ENCODE assay signal across 18 cellular contexts in the genomic region with DNA sequence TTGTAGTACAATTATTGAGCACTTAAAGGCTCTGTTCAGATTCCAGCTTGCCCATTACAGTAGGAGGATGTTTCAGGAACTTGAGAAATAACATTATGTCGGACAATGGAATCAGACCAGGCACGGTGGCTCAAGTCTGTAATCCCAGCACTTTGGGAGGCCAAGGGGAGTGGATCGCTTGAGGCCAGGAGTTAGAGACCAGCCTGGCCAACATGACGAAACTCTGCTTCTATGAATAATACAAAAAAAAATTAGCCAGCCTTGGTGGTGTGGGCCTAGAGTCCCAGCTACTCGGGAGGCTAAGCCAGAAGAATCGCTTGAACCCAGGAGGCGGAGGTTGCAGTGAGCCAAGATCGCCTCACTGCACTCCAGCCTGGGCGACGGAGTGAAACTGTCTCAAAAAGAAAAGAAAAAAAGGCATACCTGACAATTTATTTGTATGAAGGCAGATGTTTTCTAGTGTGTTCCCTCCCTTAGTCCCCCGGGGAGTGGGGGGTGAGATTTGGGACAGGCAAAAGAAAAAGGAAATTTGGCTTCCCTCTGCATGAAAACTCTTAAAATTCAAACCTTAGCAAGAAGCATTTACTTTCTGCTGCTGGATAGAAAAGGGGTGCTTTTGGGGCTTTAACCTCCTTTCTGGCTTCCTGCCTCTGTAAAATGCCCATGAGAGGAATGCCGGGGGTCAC. TPM values are rescaled to one million over a fixed set of nuclear protein-coding genes. Genes with fewer than 3 reads are reported as not detected.
A peak's percentile ranks its signal among the peaks of the same experiment; 100 is the strongest.
DNase-seq lines count a peak whose midpoint lies in the region; ATAC-seq, FAIRE-seq and TF ChIP-seq lines count a peak whose summit lies in the region.
"Had no signal": no experiment of that assay in that cellular context is flagged by ENCODE, and none has a peak within 500 bp of the region (broad histone marks: within the 10 kb centered on the region; RNA-seq: fewer than 3 reads in every experiment).

No MANE protein-coding gene starts in this region.

- H3K4me3 Mint-ChIP-seq in glutamatergic neuron (ENCODE audit: unreplicated experiment) (peak overlapping the region; percentile 42), neural progenitor cell (no peak overlapping the region), HFFc6 (no peak overlapping the region; the same call in 1 of the 2 replicates)
- H3K4me3 Mint-ChIP-seq: CD4-positive, alpha-beta T cell had no signal

- H3K27me3 Mint-ChIP-seq in glutamatergic neuron (ENCODE audit: unreplicated experiment) = peaks cover 10% of the 10 kb centered on the region
- H3K27me3 Mint-ChIP-seq in neural progenitor cell (ENCODE audit: insufficient read depth, low read depth) = peaks cover 36% of the 10 kb centered on the region
- peaks cover 10% of the 10 kb centered on the region for H3K27me3 Mint-ChIP-seq in HFFc6 (ENCODE audit: insufficient read depth)

- H3K27ac Mint-ChIP-seq in glutamatergic neuron (ENCODE audit: unreplicated experiment) (peak overlapping the region; percentile 49), neural progenitor cell (peak overlapping the region; percentile 96), HFFc6 (no peak overlapping the region)
- H3K27ac Mint-ChIP-seq: CD4-positive, alpha-beta T cell had no signal

- H3K36me3 ChIP-seq in RWPE2 (ENCODE audit: low read depth) (no peaks in the 10 kb centered on the region), neural progenitor cell (no peaks in the 10 kb centered on the region)
- H3K36me3 ChIP-seq: gastrocnemius medialis had no signal

- H3K4me1 Mint-ChIP-seq in glutamatergic neuron (ENCODE audit: low read depth, unreplicated experiment) (peaks cover 18% of the 10 kb centered on the region), neural progenitor cell (peaks cover 55% of the 10 kb centered on the region), HFFc6 (ENCODE audit: low read depth) (peaks cover 31% of the 10 kb centered on the region)

- peak overlapping the region; percentile 16 for H3K4me2 ChIP-seq in neural progenitor cell

- ATAC-seq in RWPE2 (ENCODE audit: low read depth) = no peak; the same call in 2 of the 3 replicates
- ATAC-seq in HG03025 (IDR thresholded peaks at IDR 0.05; ENCODE audit: low FRiP score, unreplicated experiment) = no peak
- ATAC-seq: activated CD4-positive, CD25-positive, alpha-beta regulatory T cell treated with anti-CD3 and anti-CD28 coated beads, Interleukin-2, amount 50 U/mL, for 24 hours had no signal

- no peak overlapping the region for H3K9ac ChIP-seq in neural progenitor cell

- H3K27me3 ChIP-seq in RWPE2 (ENCODE audit: insufficient read depth, poor library complexity, severe bottlenecking) (no peaks in the 10 kb centered on the region), neural progenitor cell (peaks cover 37% of the 10 kb centered on the region)
- H3K27me3 ChIP-seq: gastrocnemius medialis had no signal

- DNase-seq in D341Med (ENCODE audit: low spot score) (peak; percentile 9), RWPE2 (ENCODE audit: low spot score) (no peak), glutamatergic neuron (no peak), neural progenitor cell (ENCODE audit: low spot score) (no peak), HFFc6 (no peak), RCC 7860 (ENCODE audit: low spot score) (no peak)
- DNase-seq in stimulated activated CD8-positive, alpha-beta memory T cell treated with anti-CD3 and anti-CD28 coated beads, Interleukin-4, amount 100 ng/mL, for 48 hours = no peak
- DNase-seq: activated effector memory CD4-positive, alpha-beta T cell treated with Interleukin-2 at 50 U/mL for 16 hours; CD4-positive, alpha-beta T cell; NCI-H187; NCI-H446; NK-92 treated with Interleukin-12 subunit alpha and Interleukin-12 subunit beta, amount 100 ng/mL, for 24 hours; SHP77 treated with DMSO at 0.1 percent for 48 hours had no signal

- peaks cover 2% of the 10 kb centered on the region for H3K9me3 Mint-ChIP-seq in glutamatergic neuron (ENCODE audit: unreplicated experiment)
- H3K9me3 Mint-ChIP-seq in neural progenitor cell = peaks cover 9% of the 10 kb centered on the region
- peaks cover 5% of the 10 kb centered on the region for H3K9me3 Mint-ChIP-seq in HFFc6
- H3K9me3 Mint-ChIP-seq: CD4-positive, alpha-beta T cell had no signal

- peaks cover 46% of the 10 kb centered on the region for H3F3A ChIP-seq in neural progenitor cell (ENCODE audit: low read depth)

- FAIRE-seq in RCC 7860 (lab: Jason Lieb, UNC) = no peak
- FAIRE-seq: HTR-8/SVneo had no signal

- H3K27ac ChIP-seq in RWPE2 (ENCODE audit: poor library complexity, severe bottlenecking) (peak overlapping the region; percentile 59), neural progenitor cell (no peak overlapping the region)
- H3K27ac ChIP-seq: coronary artery had no signal

- H3K9me3 ChIP-seq in RWPE2 (ENCODE audit: severe bottlenecking) = no peaks in the 10 kb centered on the region
- no peaks in the 10 kb centered on the region for H3K9me3 ChIP-seq in neural progenitor cell (ENCODE audit: low read depth)
- H3K9me3 ChIP-seq: gastrocnemius medialis had no signal

- H3K4me1 ChIP-seq in RWPE2 (ENCODE audit: insufficient read depth, poor library complexity, severe bottlenecking) (peaks cover 16% of the 10 kb centered on the region), neural progenitor cell (peaks cover 41% of the 10 kb centered on the region)

- H2AFZ ChIP-seq in neural progenitor cell (replicated peaks) = no peak overlapping the region

- TF ChIP-seq CTCF in RWPE2 (IDR thresholded peaks at IDR 0.05; ENCODE audit: poor library complexity, severe bottlenecking) (no peak), glutamatergic neuron (IDR thresholded peaks at IDR 0.05; ENCODE audit: partially characterized antibody, unreplicated experiment) (no peak), neural progenitor cell (IDR thresholded peaks at IDR 0.05) (no peak), HFFc6 (IDR thresholded peaks at IDR 0.05) (no peak)

- H3K36me3 Mint-ChIP-seq in glutamatergic neuron (ENCODE audit: unreplicated experiment) (no peaks in the 10 kb centered on the region), neural progenitor cell (peaks cover 2% of the 10 kb centered on the region), HFFc6 (ENCODE audit: low read depth) (no peaks in the 10 kb centered on the region)

- no peaks in the 10 kb centered on the region for H3K79me2 ChIP-seq in neural progenitor cell (ENCODE audit: low read depth)

- H3K4me3 ChIP-seq in RWPE2 (ENCODE audit: severe bottlenecking) (no peak overlapping the region), neural progenitor cell (no peak overlapping the region)
- H3K4me3 ChIP-seq: coronary artery, gastrocnemius medialis had no signal

- peaks cover 22% of the 10 kb centered on the region for H4K20me1 ChIP-seq in neural progenitor cell (ENCODE audit: low read depth)

RNA-seq across cellular contexts. Expression of a gene that starts 13.8 kb away (rescaled TPM):
- total RNA-seq in glutamatergic neuron (ENCODE audit: unreplicated experiment) (217 TPM), neural progenitor cell (ENCODE audit: low replicate concordance) (121 and 137 TPM in 2 replicates)
- 10 to 100 TPM; 43.1 to 56.6 (median 50.1) TPM for total RNA-seq in HFFc6 (2021; fragmentation: NEBNext Ultra II Directional; extraction: Animal tissue kit (Norgen Biotek cat#: 25700))
